ENCODE assay signal across 8 cellular contexts in the genomic region with DNA sequence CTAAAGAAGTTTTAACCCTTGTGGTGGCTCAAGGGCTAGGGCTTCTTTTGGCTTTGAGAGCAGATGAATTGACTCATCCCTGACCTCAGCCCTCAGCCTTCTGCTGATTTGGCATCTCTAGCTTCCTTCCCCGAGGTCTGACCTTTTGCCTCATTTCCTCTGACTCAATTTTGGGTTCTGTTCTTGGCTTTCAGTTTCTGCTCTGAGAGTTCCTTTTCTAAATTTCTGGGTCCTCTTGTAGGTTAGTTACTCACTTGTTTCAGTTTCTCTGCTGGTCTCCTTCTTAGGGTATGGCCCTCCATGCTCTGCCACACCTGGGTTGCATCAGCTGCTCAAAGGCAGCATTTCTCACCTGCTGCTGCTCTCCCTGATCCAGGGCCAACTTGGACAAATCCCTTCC. TPM values are rescaled to one million over a fixed set of nuclear protein-coding genes. Genes with fewer than 3 reads are reported as not detected.
A peak's percentile ranks its signal among the peaks of the same experiment; 100 is the strongest.
DNase-seq lines count a peak whose midpoint lies in the region; ATAC-seq and TF ChIP-seq lines count a peak whose summit lies in the region.

No MANE protein-coding gene starts in this region.

- intact Hi-C loops in left cardiac atrium (cut with DNase I): no loop called here

- DNase-seq in activated gamma-delta T cell treated with anti-CD3 and anti-CD28 coated beads, Interleukin-2, amount 50 U/mL, for 16 hours (ENCODE audit: low read depth): peak; percentile 1
- DNase-seq in activated gamma-delta T cell treated with Interleukin-2 at 50 U/mL for 16 hours (no peak), NCI-H2029 (lab: John Stamatoyannopoulos, UW) (peak; percentile 77), left cardiac atrium (peak; percentile 33), BE2C (no peak)
- peak; percentile 59 for DNase-seq in activated CD8-positive, alpha-beta memory T cell treated with anti-CD3 and anti-CD28 coated beads, Interleukin-2, amount 50 U/mL, for 48 hours
- peak; percentile 63 for DNase-seq in stimulated activated CD4-positive, alpha-beta T cell treated with anti-CD3 and anti-CD28 coated beads, Interleukin-4, amount 100 ng/mL, for 24 hours

- no peaks in the 10 kb centered on the region for H3K27me3 ChIP-seq in BE2C

- H3K36me3 ChIP-seq in BE2C: no peaks in the 10 kb centered on the region

- H3K4me3 ChIP-seq in BE2C (ENCODE audit: low read depth, low read length): no peak overlapping the region

- no peak for TF ChIP-seq CTCF in BE2C (IDR thresholded peaks at IDR 0.05; ENCODE audit: low read depth, low read length)

- peak; percentile 99 for ATAC-seq in HG02642 (IDR thresholded peaks at IDR 0.05; ENCODE audit: poor library complexity, unreplicated experiment)
- peak; percentile 79 to 85 for ATAC-seq in left cardiac atrium

- no peaks in the 10 kb centered on the region for H3K9me3 ChIP-seq in BE2C

- no peaks in the 10 kb centered on the region for H3K4me1 ChIP-seq in BE2C

RNA-seq across cellular contexts. Expression of a gene that starts 19.4 kb away (rescaled TPM):
- total RNA-seq in left cardiac atrium: 10 to 100 TPM; 12.0 to 59.0 TPM
- 4.8 TPM for polyA plus RNA-seq in BE2C (2012; ENCODE audit: insufficient read depth, insufficient read length, low read depth)

Comparison
In these comparisons a context has a peak if more than half of its experiments do, and no peak if none do; other contexts are left out.
1. DNase-seq: peak in activated gamma-delta T cell treated with anti-CD3 and anti-CD28 coated beads, Interleukin-2, amount 50 U/mL, for 16 hours (single experiment), NCI-H2029 (single experiment), activated CD8-positive, alpha-beta memory T cell treated with anti-CD3 and anti-CD28 coated beads, Interleukin-2, amount 50 U/mL, for 48 hours (single experiment), left cardiac atrium (single experiment) and stimulated activated CD4-positive, alpha-beta T cell treated with anti-CD3 and anti-CD28 coated beads, Interleukin-4, amount 100 ng/mL, for 24 hours (single experiment); none in activated gamma-delta T cell treated with Interleukin-2 at 50 U/mL for 16 hours (single experiment) and BE2C (single experiment).